In genomic region chr16:87778830-87779579, GRCh38 we compare ENCODE assay signal across 8 cellular contexts. TPM values are rescaled to one million over a fixed set of nuclear protein-coding genes. Genes with fewer than 3 reads are reported as not detected.
DNase-seq lines count a peak whose midpoint lies in the region; ATAC-seq, FAIRE-seq and TF ChIP-seq lines count a peak whose summit lies in the region.

No MANE protein-coding gene starts in this region.

- no peaks in the 10 kb centered on the region for H3K9me3 Mint-ChIP-seq in natural killer cell

- H3K9ac ChIP-seq in fibroblast of lung (ENCODE audit: insufficient read depth, low read length): peak overlapping the region; percentile 36

- no peaks in the 10 kb centered on the region for H3K27me3 Mint-ChIP-seq in natural killer cell (ENCODE audit: low read depth in 2 of 2)

- H3K36me3 Mint-ChIP-seq in natural killer cell: no peaks in the 10 kb centered on the region

- H3K4me1 Mint-ChIP-seq in natural killer cell: peaks cover 20 to 29% of the 10 kb centered on the region in 2 donors

- no peak overlapping the region for H3K4me3 ChIP-seq in fibroblast of lung (replicated peaks in 1 of 4; ENCODE audit: control extremely low read depth in 1 of 4, insufficient read depth in 1 of 4, low read depth in 3 of 4, low read length in 4 of 4)

- H3K4me1 ChIP-seq in fibroblast of lung (ENCODE audit: control insufficient read depth, extremely low read depth, insufficient read depth, low read length): peaks cover 10% of the 10 kb centered on the region

- H3K9me3 ChIP-seq in KOPT-K1 (ENCODE audit: insufficient read depth, low read length, poor library complexity, severe bottlenecking) (no peaks in the 10 kb centered on the region), fibroblast of lung (ENCODE audit: control insufficient read depth, insufficient read depth, low read depth, low read length) (no peaks in the 10 kb centered on the region)

- intact Hi-C loops in natural killer cell (cut with micrococcal nuclease): loop anchor here (1.0 to 5.0 kb wide), 5 partner anchors 14 to 658 kb away; partner anchors contain the start of gene KLHDC4

- peak overlapping the region; percentile 85 to 90 for H3K27ac Mint-ChIP-seq in natural killer cell

- H3K27ac ChIP-seq in KOPT-K1 (ENCODE audit: low read depth, low read length, poor library complexity, severe bottlenecking) (peak overlapping the region; percentile 92), fibroblast of lung (ENCODE audit: insufficient read depth, low read length) (peak overlapping the region; percentile 62)

- no peaks in the 10 kb centered on the region for H4K20me1 ChIP-seq in fibroblast of lung (ENCODE audit: control insufficient read depth, extremely low read depth, insufficient read depth, low read length)

- peak overlapping the region; percentile 34 for H2AFZ ChIP-seq in fibroblast of lung (ENCODE audit: low read length)

- peak; percentile 57 for ATAC-seq in GM21737 (IDR thresholded peaks at IDR 0.05; ENCODE audit: unreplicated experiment)
- peak; percentile 90 to 97 (median 91) for ATAC-seq in natural killer cell

- peaks cover 4% of the 10 kb centered on the region for H3K27me3 ChIP-seq in fibroblast of lung (ENCODE audit: control insufficient read depth, insufficient read depth, low read length)

- H3K36me3 ChIP-seq in KOPT-K1 (ENCODE audit: insufficient read depth, low read length) (no peaks in the 10 kb centered on the region), fibroblast of lung (ENCODE audit: control insufficient read depth, insufficient read depth, low read length) (no peaks in the 10 kb centered on the region)

- FAIRE-seq in RCC 7860 (lab: Jason Lieb, UNC): no peak

- peak; percentile 66 for DNase-seq in DMS79 (lab: John Stamatoyannopoulos, UW)
- peak; percentile 86 for DNase-seq in RCC 7860 (ENCODE audit: low spot score)
- peak; percentile 83 for DNase-seq in activated T-helper 1 cell treated with Interleukin-2 at 50 U/mL for 16 hours (ENCODE audit: low read depth)
- DNase-seq in fibroblast of lung (ENCODE audit: low read depth in 2 of 2): peak; percentile 94 to 97
- peak; percentile 92 for DNase-seq in natural killer cell
- DNase-seq in stimulated activated naive CD4-positive, alpha-beta T cell treated with Interleukin-2 at 50 U/mL for 16 hours (lab: John Stamatoyannopoulos, UW): peak; percentile 93

- no peaks in the 10 kb centered on the region for H3K79me2 ChIP-seq in fibroblast of lung (ENCODE audit: control insufficient read depth, insufficient read depth, low read length)

- H3K4me2 ChIP-seq in fibroblast of lung (ENCODE audit: extremely low read depth, insufficient read depth, low read length): no peak overlapping the region

- TF ChIP-seq CTCF in fibroblast of lung (conservative IDR thresholded peaks at IDR 0.05 in 1 of 2, IDR thresholded peaks at IDR 0.05 in 1 of 2; ENCODE audit: low read depth in 1 of 2, low read length in 2 of 2) (peak; percentile 70 to 92), natural killer cell (IDR thresholded peaks at IDR 0.05) (peak; percentile 90)

- H3K4me3 Mint-ChIP-seq in natural killer cell: peak overlapping the region; percentile 75

RNA-seq across cellular contexts. Expression of gene KLHDC4, which starts 13.2 kb away (rescaled TPM):
- total RNA-seq in fibroblast of lung (17.8 and 18.5 TPM in 2 replicates), natural killer cell (100 to 1,000 TPM; 210 to 311 (median 210) TPM)
- 7.3 and 13.8 TPM in 2 replicates for polyA plus RNA-seq in fibroblast of lung
- polyA plus RNA-seq in fibroblast of lung (2012): 9.1 and 19.0 TPM in 2 replicates
- 4.7 and 11.3 TPM in 2 replicates for polyA minus RNA-seq in fibroblast of lung (ENCODE audit: low replicate concordance)

Comparison
In these comparisons a context has a peak if more than half of its experiments do, and no peak if none do; other contexts are left out.
1. RNA of gene KLHDC4, which starts 13.2 kb away (total RNA-seq): 210 to 311 TPM in natural killer cell; 17.8 to 18.5 TPM in fibroblast of lung; every median in the first group is over 10 times any median in the second.
2. Peak in every context shown above with its lines, with median percentiles within 50 percentile points of each other: DNase-seq.